ENCODE assay signal across 29 cellular contexts in the genomic region with DNA sequence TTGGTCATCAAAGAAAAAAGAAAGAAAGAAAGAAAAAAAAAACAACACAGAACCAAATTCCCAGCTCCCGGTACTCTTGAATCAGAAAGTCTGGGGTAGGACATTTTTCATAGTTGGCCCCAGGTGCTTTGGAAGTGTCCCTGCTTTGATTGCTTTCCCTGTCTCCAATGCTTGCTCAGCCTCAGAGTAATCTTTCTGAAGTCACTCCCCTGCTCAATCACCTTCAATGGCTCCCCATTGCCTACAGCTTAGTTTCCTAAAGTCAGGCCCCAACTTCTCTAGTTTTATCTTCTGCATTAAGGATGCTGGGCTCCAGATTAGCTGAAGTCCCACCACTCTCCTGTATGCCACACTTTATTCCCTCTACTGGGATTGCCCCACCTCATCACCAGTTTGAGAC. TPM values are rescaled to one million over a fixed set of nuclear protein-coding genes. Genes with fewer than 3 reads are reported as not detected.
DNase-seq lines count a peak whose midpoint lies in the region; ATAC-seq, FAIRE-seq and TF ChIP-seq lines count a peak whose summit lies in the region.
"Had no signal": no experiment of that assay in that cellular context is flagged by ENCODE, and none has a peak within 500 bp of the region (broad histone marks: within the 10 kb centered on the region; RNA-seq: fewer than 3 reads in every experiment).

No MANE protein-coding gene starts in this region.

- no peak for ATAC-seq in A549
- ATAC-seq in K562 = no peak
- no peak for ATAC-seq in stimulated activated effector memory CD8-positive, alpha-beta T cell treated with anti-CD3 and anti-CD28 coated beads, Interleukin-12 subunit alpha, Interleukin-12 subunit beta, amount 100 ng/mL, for 72 hours
- ATAC-seq: GM12878 had no signal

- H3K4me3 ChIP-seq in A549 = no peak overlapping the region
- no peak overlapping the region for H3K4me3 ChIP-seq in K562
- H3K4me3 ChIP-seq in uterus = no peak overlapping the region
- H3K4me3 ChIP-seq: BLaER1, GM12878 had no signal

- H3K36me3 ChIP-seq in K562 (ENCODE audit: control insufficient read depth, insufficient read depth, low read length) = no peaks in the 10 kb centered on the region
- H3K36me3 ChIP-seq in uterus = no peaks in the 10 kb centered on the region
- H3K36me3 ChIP-seq: BE2C, BLaER1 had no signal

- POLR2A ChIA-PET in A549 (lab: Yijun Ruan, JAX) (no interaction called here), K562 (lab: Yijun Ruan, JAX) (interaction anchor here (1.0 kb wide), 1 partner anchor 48 kb away, joined by 3 read pairs; no protein-coding TSS in a partner anchor)

- H2AFZ ChIP-seq in K562 (ENCODE audit: low read depth, low read length) = no peak overlapping the region

- peaks cover 9% of the 10 kb centered on the region for H3K27me3 Mint-ChIP-seq in nephron progenitor cell (ENCODE audit: low read depth, poor library complexity)

- H4K20me1 ChIP-seq in K562 (replicated peaks; ENCODE audit: control insufficient read depth, insufficient read depth, low read length) = no peaks in the 10 kb centered on the region; the same call in none of the 2 replicates
- H4K20me1 ChIP-seq: BLaER1 had no signal

- H3K4me1 ChIP-seq in A549 = 0 out of 3 replicates have a peak, but pooled peaks cover 3% of the 10 kb centered on the region
- peaks cover 0 to 14% of the 10 kb centered on the region in 2 experiments; a peak in 3 of 5 replicates for H3K4me1 ChIP-seq in K562 (replicated peaks in 1 of 2; ENCODE audit: control insufficient read depth in 2 of 2, insufficient read depth in 2 of 2, low read length in 2 of 2)
- H3K4me1 ChIP-seq in uterus = no peaks in the 10 kb centered on the region
- H3K4me1 ChIP-seq: BE2C had no signal

- 88% methylated on average over 1 of the region's 1 CpG for WGBS in A549 (ENCODE audit: missing lambda C conversion rate)
- 18% methylated on average over 1 of the region's 1 CpG for WGBS in K562 (ENCODE audit: insufficient coverage, low coverage, missing lambda C conversion rate)

- peaks cover 4% of the 10 kb centered on the region for H3K4me1 Mint-ChIP-seq in nephron progenitor cell
- no peaks in the 10 kb centered on the region for H3K4me1 Mint-ChIP-seq in stimulated activated effector memory CD8-positive, alpha-beta T cell treated with anti-CD3 and anti-CD28 coated beads, Interleukin-12 subunit alpha, Interleukin-12 subunit beta, amount 100 ng/mL, for 72 hours
- H3K4me1 Mint-ChIP-seq: CD14-positive monocyte; CD4-positive, alpha-beta memory T cell; CD8-positive, alpha-beta memory T cell had no signal

- no peaks in the 10 kb centered on the region for H3K9me3 ChIP-seq in A549
- no peaks in the 10 kb centered on the region for H3K9me3 ChIP-seq in K562 (replicated peaks; ENCODE audit: control insufficient read depth, insufficient read depth, low read depth, low read length)
- no peaks in the 10 kb centered on the region for H3K9me3 ChIP-seq in uterus
- H3K9me3 ChIP-seq: BE2C, BLaER1 had no signal

- in situ Hi-C loops in K562 (cut with MboI) = no loop called here

- H3K4me2 ChIP-seq in A549 = no peak overlapping the region
- H3K4me2 ChIP-seq in K562 (ENCODE audit: insufficient read depth, low read length) = no peak overlapping the region
- H3K4me2 ChIP-seq: BLaER1 had no signal

- no peak overlapping the region for H3K9ac ChIP-seq in K562 (ENCODE audit: insufficient read depth in 1 of 2, low read depth in 2 of 2, low read length in 2 of 2)
- H3K9ac ChIP-seq: BLaER1 had no signal

- no peaks in the 10 kb centered on the region for H3K79me2 ChIP-seq in K562 (ENCODE audit: control insufficient read depth, insufficient read depth, low read length)

- H3K27ac ChIP-seq in A549 (no peak overlapping the region), K562 (ENCODE audit: extremely low read depth, low read depth, low read length) (no peak overlapping the region), uterus (no peak overlapping the region)
- H3K27ac ChIP-seq: 22Rv1, BLaER1 had no signal

- H3K27me3 ChIP-seq in K562 (ENCODE audit: control insufficient read depth in 2 of 2, insufficient read depth in 2 of 2, low read length in 2 of 2) (no peaks in the 10 kb centered on the region; a peak in 1 of 5 replicates), uterus (no peaks in the 10 kb centered on the region)
- H3K27me3 ChIP-seq: BE2C, BLaER1 had no signal

- DNase-seq in A549 (ENCODE audit: low read depth in 1 of 2, low spot score in 1 of 2) (no peak), K562 (ENCODE audit: extremely low read depth in 1 of 4, low spot score in 3 of 4) (no peak), nephron progenitor cell (no peak), uterus (no peak), frontal cortex (ENCODE audit: low spot score in 2 of 2) (no peak)
- DNase-seq in stimulated activated effector memory CD8-positive, alpha-beta T cell treated with anti-CD3 and anti-CD28 coated beads, Interleukin-12 subunit alpha, Interleukin-12 subunit beta, amount 100 ng/mL, for 72 hours (ENCODE audit: low spot score in 2 of 2) = no peak
- DNase-seq in stimulated activated naive CD4-positive, alpha-beta T cell (lab: John Stamatoyannopoulos, UW) = no peak
- DNase-seq in stimulated activated CD4-positive, alpha-beta T cell treated with anti-CD3 and anti-CD28 coated beads, Interleukin-4, amount 100 ng/mL, for 1 hour = no peak
- DNase-seq: ACHN; BE2C; C1 segment of cervical spinal cord; CD4-positive, alpha-beta memory T cell; CD4-positive, CD25-positive, alpha-beta regulatory T cell; DMS 273 treated with DMSO at 0.1 percent for 48 hours; DMS79; DND-41; EL; GDM1 had no signal

- no peaks in the 10 kb centered on the region for H3K9me3 Mint-ChIP-seq in nephron progenitor cell
- no peaks in the 10 kb centered on the region for H3K9me3 Mint-ChIP-seq in stimulated activated effector memory CD8-positive, alpha-beta T cell treated with anti-CD3 and anti-CD28 coated beads, Interleukin-12 subunit alpha, Interleukin-12 subunit beta, amount 100 ng/mL, for 72 hours
- H3K9me3 Mint-ChIP-seq: CD4-positive, CD25-positive, alpha-beta regulatory T cell; CD8-positive, alpha-beta memory T cell had no signal

- no peaks in the 10 kb centered on the region for H3K36me3 Mint-ChIP-seq in nephron progenitor cell (ENCODE audit: low read depth)
- no peaks in the 10 kb centered on the region for H3K36me3 Mint-ChIP-seq in stimulated activated effector memory CD8-positive, alpha-beta T cell treated with anti-CD3 and anti-CD28 coated beads, Interleukin-12 subunit alpha, Interleukin-12 subunit beta, amount 100 ng/mL, for 72 hours
- H3K36me3 Mint-ChIP-seq: CD14-positive monocyte; CD4-positive, alpha-beta memory T cell; CD4-positive, CD25-positive, alpha-beta regulatory T cell; CD8-positive, alpha-beta memory T cell had no signal

- no peak overlapping the region for H3K4me3 Mint-ChIP-seq in nephron progenitor cell
- no peak overlapping the region for H3K4me3 Mint-ChIP-seq in stimulated activated effector memory CD8-positive, alpha-beta T cell treated with anti-CD3 and anti-CD28 coated beads, Interleukin-12 subunit alpha, Interleukin-12 subunit beta, amount 100 ng/mL, for 72 hours
- H3K4me3 Mint-ChIP-seq: CD14-positive monocyte; CD4-positive, alpha-beta memory T cell; CD4-positive, CD25-positive, alpha-beta regulatory T cell; CD8-positive, alpha-beta memory T cell had no signal

- no TSS peak for BruUV-seq in K562 (replicated peaks; lab: Mats Ljungman, UMichigan)

- TF ChIP-seq CTCF in A549 (IDR thresholded peaks at IDR 0.05) = no peak
- TF ChIP-seq CTCF in K562 (IDR thresholded peaks at IDR 0.05 in 2 of 3, conservative IDR thresholded peaks at IDR 0.05 in 1 of 3; ENCODE audit: insufficient read depth in 2 of 3, low read depth in 1 of 3, low read length in 3 of 3) = no peak
- no peak for TF ChIP-seq CTCF in nephron progenitor cell (IDR thresholded peaks at IDR 0.05)
- TF ChIP-seq CTCF in uterus (IDR thresholded peaks at IDR 0.05) = no peak

- TF ChIP-seq EP300 in A549 (IDR thresholded peaks at IDR 0.05) = no peak
- no peak for TF ChIP-seq EP300 in K562 (IDR thresholded peaks at IDR 0.05; ENCODE audit: low read length)

- FAIRE-seq in A549 (lab: Jason Lieb, UNC) = no peak
- FAIRE-seq in K562 (lab: Jason Lieb, UNC) = no peak
- no peak for FAIRE-seq in frontal cortex (lab: Jason Lieb, UNC)
- FAIRE-seq: GM12878, GM12892, GM18507 had no signal

- TF ChIP-seq POLR2A in A549 (IDR thresholded peaks at IDR 0.05; ENCODE audit: low read length) = no peak
- no peak for TF ChIP-seq POLR2A in K562 (conservative IDR thresholded peaks at IDR 0.05)
- no peak for TF ChIP-seq POLR2A in uterus (IDR thresholded peaks at IDR 0.05)

- TF ChIP-seq RAD21 in A549 (conservative IDR thresholded peaks at IDR 0.05 in 1 of 2, IDR thresholded peaks at IDR 0.05 in 1 of 2) = no peak
- TF ChIP-seq RAD21 in K562 (CRISPR knock-in tag; conservative IDR thresholded peaks at IDR 0.05 in 1 of 2, IDR thresholded peaks at IDR 0.05 in 1 of 2) = no peak

- intact Hi-C loops in K562 (cut with micrococcal nuclease) (no loop called here), uterus (cut with DNase I; ENCODE audit: low total_unique reads) (no loop called here)

- CTCF ChIA-PET in A549 (lab: Yijun Ruan, JAX) (interaction anchor here (1.2 to 2.3 kb wide), 5 partner anchors 13 to 144 kb away, joined by 3 to 7 read pairs (median 4); no protein-coding TSS in a partner anchor), K562 (lab: Yijun Ruan, JAX; ENCODE audit: low intra/inter-chr PET ratio) (no interaction called here)

- no peaks in the 10 kb centered on the region for H3K9me1 ChIP-seq in K562 (ENCODE audit: control insufficient read depth, insufficient read depth, low read length)

- H3K27ac Mint-ChIP-seq in nephron progenitor cell = peak overlapping the region; percentile 53
- peak overlapping the region; percentile 33 for H3K27ac Mint-ChIP-seq in stimulated activated effector memory CD8-positive, alpha-beta T cell treated with anti-CD3 and anti-CD28 coated beads, Interleukin-12 subunit alpha, Interleukin-12 subunit beta, amount 100 ng/mL, for 72 hours

RNA-seq across cellular contexts. Expression of a gene that starts 17.1 kb away (rescaled TPM):
- 0.12 and 0.39 TPM in 2 replicates for polyA plus RNA-seq in A549 (2011; rRNA removed)
- 0.19 and 0.45 TPM in 2 replicates for polyA plus RNA-seq in A549 (2012; cell fraction: cytosol; rRNA removed)
- polyA plus RNA-seq in A549 (2012; cell fraction: nucleus; rRNA removed) = 0.11 and 0.29 TPM in 2 replicates
- 0.15 to 0.23 TPM (median 0.21 TPM) in 3 replicates for polyA plus RNA-seq in A549 (2017; fragmentation: RNase III; extraction: RNeasy Plus Mini Kit Qiagen cat#74134 plus additional on column Dnase treatment)
- polyA minus RNA-seq in A549 (2011; rRNA and poly(A)+ RNA removed) = 0.10 TPM in 1 of 2 replicates, not detected in the other
- not detected in 2 replicates for total RNA-seq in K562 (2011; cell fraction: chromatin; rRNA removed; ENCODE audit: low replicate concordance)
- total RNA-seq in K562 (2011; cell fraction: nucleolus; rRNA removed) = not detected in 2 replicates
- not detected in 2 replicates for total RNA-seq in K562 (2011; cell fraction: nucleoplasm; rRNA removed)
- not detected in 2 replicates for total RNA-seq in K562 (2014; rRNA removed)
- total RNA-seq in K562 (2014; rRNA removed; fragmentation: Illumina TruSeq; extraction: Trizol) = not detected in 2 replicates
- not detected in 2 replicates for total RNA-seq in K562 (2015; rRNA removed; fragmentation: Illumina TruSeq; extraction: Trizol)
- not detected in 2 replicates for total RNA-seq in K562 (2021)
- not detected in 2 replicates for polyA plus RNA-seq in K562 (2011; rRNA removed)
- not detected in 2 replicates for polyA plus RNA-seq in K562 (2011; cell fraction: cytosol; rRNA removed)
- polyA plus RNA-seq in K562 (2011; cell fraction: nucleus; rRNA removed) = not detected in 2 replicates
- not detected in 2 replicates for polyA plus RNA-seq in K562 (2012)
- not detected in 2 replicates for polyA plus RNA-seq in K562 (2014; fragmentation: Illumina TruSeq; extraction: Trizol)
- polyA plus RNA-seq in K562 (2014; fragmentation: Nextera tagmentation; extraction: Ambion mirVana) = not detected
- not detected in 2 replicates for polyA plus RNA-seq in K562 (2014; rRNA removed)
- not detected in 2 replicates for polyA minus RNA-seq in K562 (2011; rRNA and poly(A)+ RNA removed)
- polyA minus RNA-seq in K562 (2011; cell fraction: cytosol; rRNA and poly(A)+ RNA removed) = not detected in 2 replicates
- polyA minus RNA-seq in K562 (2011; cell fraction: nucleus; rRNA and poly(A)+ RNA removed) = not detected in 2 replicates
- total RNA-seq in uterus = not detected
- 1.2 TPM for total RNA-seq in frontal cortex
- total RNA-seq: A172; A673; CD4-positive, alpha-beta memory T cell; CD4-positive, CD25-positive, alpha-beta regulatory T cell; CD8-positive, alpha-beta memory T cell; G401; GM12878 had no signal
- polyA plus RNA-seq: AG04450; CD14-positive monocyte; CD4-positive, alpha-beta memory T cell; CD4-positive, CD25-positive, alpha-beta regulatory T cell; CD8-positive, alpha-beta memory T cell had no signal

RNA-seq across cellular contexts. Expression of a gene that starts 46.6 kb away (rescaled TPM):
- polyA plus RNA-seq in A549 (2011; rRNA removed) (10.8 and 12.0 TPM in 2 replicates), A549 (2017; fragmentation: RNase III; extraction: RNeasy Plus Mini Kit Qiagen cat#74134 plus additional on column Dnase treatment) (11.1 to 11.6 TPM (median 11.3 TPM) in 3 replicates), K562 (2011; rRNA removed) (1.4 and 2.0 TPM in 2 replicates), K562 (2014; fragmentation: Illumina TruSeq; extraction: Trizol) (2.1 and 3.6 TPM in 2 replicates), K562 (2014; fragmentation: Nextera tagmentation; extraction: Ambion mirVana) (under 1 TPM; 0.20 to 0.31 TPM), K562 (2014; rRNA removed) (2.7 and 3.2 TPM in 2 replicates)
- 12.6 and 15.6 TPM in 2 replicates for polyA plus RNA-seq in A549 (2012; cell fraction: cytosol; rRNA removed)
- polyA plus RNA-seq in A549 (2012; cell fraction: nucleus; rRNA removed) = 13.5 and 27.6 TPM in 2 replicates
- 11.4 and 13.3 TPM in 2 replicates for polyA minus RNA-seq in A549 (2011; rRNA and poly(A)+ RNA removed)
- total RNA-seq in K562 (2011; cell fraction: chromatin; rRNA removed; ENCODE audit: low replicate concordance) = 3.7 and 13.4 TPM in 2 replicates
- total RNA-seq in K562 (2011; cell fraction: nucleolus; rRNA removed) = 6.6 and 7.3 TPM in 2 replicates
- total RNA-seq in K562 (2011; cell fraction: nucleoplasm; rRNA removed) = 3.7 and 4.7 TPM in 2 replicates
- total RNA-seq in K562 (2014; rRNA removed) (1.4 TPM in 2 replicates), K562 (2014; rRNA removed; fragmentation: Illumina TruSeq; extraction: Trizol) (0.80 and 0.87 TPM in 2 replicates), K562 (2015; rRNA removed; fragmentation: Illumina TruSeq; extraction: Trizol) (1.0 and 1.2 TPM in 2 replicates), K562 (2021) (5.2 and 5.7 TPM in 2 replicates), uterus (10 to 100 TPM in 1 of 4 donors, 1 to 10 TPM in 3; 5.4 to 11.5 (median 6.9) TPM), frontal cortex (4.9 TPM)
- polyA plus RNA-seq in K562 (2011; cell fraction: cytosol; rRNA removed) = 2.3 and 3.2 TPM in 2 replicates
- polyA plus RNA-seq in K562 (2011; cell fraction: nucleus; rRNA removed) = 4.9 and 5.1 TPM in 2 replicates
- polyA plus RNA-seq in K562 (2012) = 3.2 and 6.6 TPM in 2 replicates
- 2.2 and 3.0 TPM in 2 replicates for polyA minus RNA-seq in K562 (2011; rRNA and poly(A)+ RNA removed)
- 3.2 and 6.1 TPM in 2 replicates for polyA minus RNA-seq in K562 (2011; cell fraction: cytosol; rRNA and poly(A)+ RNA removed)
- 5.5 and 6.2 TPM in 2 replicates for polyA minus RNA-seq in K562 (2011; cell fraction: nucleus; rRNA and poly(A)+ RNA removed)

RNA-seq across cellular contexts. Expression of a gene that starts 47.4 kb away (rescaled TPM):
- 88.2 and 88.8 TPM in 2 replicates for polyA plus RNA-seq in A549 (2011; rRNA removed)
- 170 and 213 TPM in 2 replicates for polyA plus RNA-seq in A549 (2012; cell fraction: cytosol; rRNA removed)
- polyA plus RNA-seq in A549 (2012; cell fraction: nucleus; rRNA removed) = 84.5 and 103 TPM in 2 replicates
- polyA plus RNA-seq in A549 (2017; fragmentation: RNase III; extraction: RNeasy Plus Mini Kit Qiagen cat#74134 plus additional on column Dnase treatment) = 132 to 143 TPM (median 140 TPM) in 3 replicates
- polyA minus RNA-seq in A549 (2011; rRNA and poly(A)+ RNA removed) = 111 and 129 TPM in 2 replicates
- total RNA-seq in K562 (2011; cell fraction: chromatin; rRNA removed; ENCODE audit: low replicate concordance) = 49.8 and 89.2 TPM in 2 replicates
- total RNA-seq in K562 (2011; cell fraction: nucleolus; rRNA removed) = 52.8 and 56.4 TPM in 2 replicates
- 57.2 and 72.5 TPM in 2 replicates for total RNA-seq in K562 (2011; cell fraction: nucleoplasm; rRNA removed)
- 18.0 and 19.4 TPM in 2 replicates for total RNA-seq in K562 (2014; rRNA removed)
- 12.1 and 13.1 TPM in 2 replicates for total RNA-seq in K562 (2014; rRNA removed; fragmentation: Illumina TruSeq; extraction: Trizol)
- 16.0 and 18.9 TPM in 2 replicates for total RNA-seq in K562 (2015; rRNA removed; fragmentation: Illumina TruSeq; extraction: Trizol)
- 69.6 and 73.6 TPM in 2 replicates for total RNA-seq in K562 (2021)
- polyA plus RNA-seq in K562 (2011; rRNA removed) = 46.2 and 60.1 TPM in 2 replicates
- polyA plus RNA-seq in K562 (2011; cell fraction: cytosol; rRNA removed) = 64.2 and 91.2 TPM in 2 replicates
- 37.6 and 65.1 TPM in 2 replicates for polyA plus RNA-seq in K562 (2011; cell fraction: nucleus; rRNA removed)
- polyA plus RNA-seq in K562 (2012) = 49.3 and 58.2 TPM in 2 replicates
- polyA plus RNA-seq in K562 (2014; fragmentation: Illumina TruSeq; extraction: Trizol) = 64.4 and 93.9 TPM in 2 replicates
- polyA plus RNA-seq in K562 (2014; fragmentation: Nextera tagmentation; extraction: Ambion mirVana) = 10 to 100 TPM; 11.6 to 12.1 TPM
- polyA plus RNA-seq in K562 (2014; rRNA removed) = 53.8 and 67.5 TPM in 2 replicates
- polyA minus RNA-seq in K562 (2011; rRNA and poly(A)+ RNA removed) = 29.9 and 44.9 TPM in 2 replicates
- polyA minus RNA-seq in K562 (2011; cell fraction: cytosol; rRNA and poly(A)+ RNA removed) = 42.9 and 56.9 TPM in 2 replicates
- 27.5 and 27.6 TPM in 2 replicates for polyA minus RNA-seq in K562 (2011; cell fraction: nucleus; rRNA and poly(A)+ RNA removed)
- total RNA-seq in uterus = 10 to 100 TPM in 2 of 4 donors, 1 to 10 TPM in 2; 2.0 to 34.9 (median 14.9) TPM
- 3.7 TPM for total RNA-seq in frontal cortex
